In the genomic region with DNA sequence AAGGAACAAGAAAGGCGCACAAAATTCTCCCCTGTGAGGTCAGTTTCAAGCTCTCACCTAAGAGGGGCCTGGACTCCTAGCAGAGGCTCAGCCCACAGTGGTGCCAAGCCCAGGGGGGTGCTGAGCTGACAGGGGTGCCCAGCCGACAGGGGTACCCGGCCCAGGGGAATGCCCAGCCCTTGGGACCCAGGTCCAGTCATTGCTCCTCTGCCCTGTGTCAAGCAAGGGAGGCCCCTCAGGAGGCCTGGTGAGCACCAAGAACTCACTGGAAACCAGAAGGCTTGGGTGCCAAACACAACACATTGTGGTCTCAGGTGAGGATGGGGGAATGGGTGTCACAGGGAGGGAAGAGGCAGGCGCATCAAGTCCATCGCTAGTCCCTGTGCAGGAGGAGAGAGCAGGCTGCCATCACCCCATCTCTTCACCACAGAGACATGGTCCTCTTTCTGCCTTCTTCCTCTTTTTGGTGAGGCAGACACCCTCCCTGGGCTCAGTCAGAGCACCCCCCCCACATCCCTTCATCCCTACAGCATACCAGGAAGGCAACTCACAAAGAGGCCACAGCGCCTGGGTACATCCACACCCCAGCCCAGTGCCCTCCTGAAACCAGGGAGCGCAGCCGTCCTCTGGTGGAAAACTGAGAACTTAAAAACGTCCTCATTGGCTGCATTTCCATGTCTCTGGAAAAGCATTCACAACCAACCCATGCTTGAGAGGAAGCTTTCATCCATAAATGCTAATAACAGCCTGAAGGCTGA, we compare ENCODE assay signal across 22 cellular contexts.
DNase-seq lines count a peak whose midpoint lies in the region; ATAC-seq, FAIRE-seq and TF ChIP-seq lines count a peak whose summit lies in the region.
"Had no signal": no experiment of that assay in that cellular context is flagged by ENCODE, and none has a peak within 500 bp of the region (broad histone marks: within the 10 kb centered on the region; RNA-seq: fewer than 3 reads in every experiment).

No MANE protein-coding gene starts in this region.

- ATAC-seq in HG02623 (IDR thresholded peaks at IDR 0.05; ENCODE audit: unreplicated experiment), result no peak
- ATAC-seq in HG03521 (IDR thresholded peaks at IDR 0.05; ENCODE audit: unreplicated experiment), result no peak

- DNase-seq in GM12892 (ENCODE audit: insufficient read length) (no peak), NB4 (ENCODE audit: low read depth) (peak; percentile 23), hepatocyte (ENCODE audit: low spot score) (no peak), sigmoid colon (peak; percentile 56), NCI-H1417 treated with DMSO at 0.1 percent for 48 hours (lab: John Stamatoyannopoulos, UW) (no peak), NCI-H1092 (lab: John Stamatoyannopoulos, UW) (no peak)
- DNase-seq: BE2C; CD4-positive, alpha-beta memory T cell; DND-41; GDM1; Karpas-422; MM.1S; NCI-H1436 treated with DMSO at 0.1 percent for 48 hours; NCI-H2029 treated with DMSO at 0.1 percent for 48 hours; NCI-H2171 treated with DMSO at 0.1 percent for 48 hours; NCI-H82; Peyer's patch; SHP77; SK-N-SH; T-helper 1 cell had no signal

- H3K36me3 ChIP-seq in hepatocyte (replicated peaks; ENCODE audit: insufficient read depth, low read depth) (no peaks in the 10 kb centered on the region), sigmoid colon (no peaks in the 10 kb centered on the region)
- H3K36me3 ChIP-seq: BE2C, Peyer's patch had no signal

- intact Hi-C loops in sigmoid colon (cut with DNase I), result no loop called here

- H3K27ac ChIP-seq in hepatocyte (peak overlapping the region; percentile 98), sigmoid colon (peak overlapping the region in 1 of 4 donors; percentile 73)

- H3K4me3 ChIP-seq in NB4 (ENCODE audit: low read depth, low read length), result no peak overlapping the region
- H3K4me3 ChIP-seq in hepatocyte, result no peak overlapping the region
- H3K4me3 ChIP-seq in sigmoid colon, result no peak overlapping the region
- H3K4me3 ChIP-seq: Peyer's patch had no signal

- H3K9me2 ChIP-seq in hepatocyte (replicated peaks; ENCODE audit: insufficient read depth), result no peaks in the 10 kb centered on the region
- H3K9me2 ChIP-seq: SK-N-SH had no signal

- no peaks in the 10 kb centered on the region for H3K27me3 ChIP-seq in hepatocyte
- H3K27me3 ChIP-seq in sigmoid colon, result no peaks in the 10 kb centered on the region
- H3K27me3 ChIP-seq: BE2C, Peyer's patch had no signal

- H3K4me1 ChIP-seq in hepatocyte (ENCODE audit: insufficient read depth) (peaks cover 42% of the 10 kb centered on the region), sigmoid colon (peaks cover 0 to 46% (median 34%) of the 10 kb centered on the region in 4 donors)
- H3K4me1 ChIP-seq: BE2C had no signal

- no peaks in the 10 kb centered on the region for H4K20me1 ChIP-seq in hepatocyte (ENCODE audit: insufficient read depth, poor library complexity, severe bottlenecking)

- no peak for TF ChIP-seq POLR2A in GM12892 (IDR thresholded peaks at IDR 0.05; ENCODE audit: low read depth, low read length)
- no peak for TF ChIP-seq POLR2A in NB4 (IDR thresholded peaks at IDR 0.05; ENCODE audit: extremely low read depth, insufficient read length)
- no peak for TF ChIP-seq POLR2A in sigmoid colon (IDR thresholded peaks at IDR 0.05)

- no peak overlapping the region for H3K4me2 ChIP-seq in hepatocyte
- H3K4me2 ChIP-seq: SK-N-SH had no signal

- WGBS in hepatocyte (ENCODE audit: low lambda C conversion rate, missing lambda C conversion rate), result 96% methylated on average over 9 of the region's 9 CpGs
- 92 to 93% methylated on average over 9 of the region's 9 CpGs for WGBS in sigmoid colon, 2 donors

- H3K9me3 ChIP-seq in hepatocyte (ENCODE audit: low read depth), result no peaks in the 10 kb centered on the region
- H3K9me3 ChIP-seq in sigmoid colon, result no peaks in the 10 kb centered on the region
- H3K9me3 ChIP-seq: BE2C, Peyer's patch, SK-N-SH had no signal

- TF ChIP-seq CTCF in NB4 (IDR thresholded peaks at IDR 0.05; ENCODE audit: low read depth, low read length) (no peak), hepatocyte (IDR thresholded peaks at IDR 0.05; ENCODE audit: poor library complexity) (no peak), sigmoid colon (IDR thresholded peaks at IDR 0.05) (no peak)

- H3K79me2 ChIP-seq in hepatocyte, result no peaks in the 10 kb centered on the region

- no peak for TF ChIP-seq EP300 in sigmoid colon (IDR thresholded peaks at IDR 0.05)

- H2AFZ ChIP-seq in hepatocyte, result no peak overlapping the region

- peak; percentile 60 for FAIRE-seq in GM12892 (lab: Jason Lieb, UNC)

Comparison
In these comparisons a context has a peak if more than half of its experiments do, and no peak if none do; other contexts are left out.
1. DNase-seq: peak in NB4 (single experiment) and sigmoid colon (single experiment); none in GM12892 (single experiment), hepatocyte (single experiment), NCI-H1417 treated with DMSO at 0.1 percent for 48 hours (single experiment) and NCI-H1092 (single experiment).